Comparison of ENCODE assay signal across 29 cellular contexts in genomic region chr2:231928901-231929725, GRCh38. TPM values are rescaled to one million over a fixed set of nuclear protein-coding genes. Genes with fewer than 3 reads are reported as not detected.
DNase-seq lines count a peak whose midpoint lies in the region; ATAC-seq and TF ChIP-seq lines count a peak whose summit lies in the region.
"Had no signal": no experiment of that assay in that cellular context is flagged by ENCODE, and none has a peak within 500 bp of the region (broad histone marks: within the 10 kb centered on the region; RNA-seq: fewer than 3 reads in every experiment).

No MANE protein-coding gene starts in this region.

- H3K4me3 ChIP-seq in Loucy (ENCODE audit: low read length, poor library complexity, severe bottlenecking) (no peak overlapping the region), stomach (no peak overlapping the region)
- H3K4me3 ChIP-seq: A549, breast epithelium, colonic mucosa, esophagus muscularis mucosa, GM12878, uterus had no signal

- TF ChIP-seq CTCF in Loucy (conservative IDR thresholded peaks at IDR 0.05; ENCODE audit: low read length) (no peak), stomach (IDR thresholded peaks at IDR 0.05) (no peak)

- H4K20me1 ChIP-seq in Loucy (ENCODE audit: insufficient read depth, low read length, poor library complexity, severe bottlenecking) = no peaks in the 10 kb centered on the region

- peak; percentile 12 for DNase-seq in activated effector memory CD4-positive, alpha-beta T cell treated with anti-CD3 and anti-CD28 coated beads, Interleukin-2, amount 50 U/mL, for 16 hours
- DNase-seq in activated effector memory CD4-positive, alpha-beta T cell treated with Interleukin-2 at 50 U/mL for 16 hours = no peak
- peak; percentile 16 for DNase-seq in left lobe of liver (ENCODE audit: low spot score)
- DNase-seq in stomach = peak; percentile 15
- DNase-seq in NCI-H2029 treated with DMSO at 0.1 percent for 48 hours (lab: John Stamatoyannopoulos, UW) = no peak
- no peak for DNase-seq in stimulated activated CD4-positive, alpha-beta T cell treated with anti-CD3 and anti-CD28 coated beads, Interleukin-4, amount 100 ng/mL, for 4 hours
- DNase-seq: activated CD8-positive, alpha-beta T cell treated with anti-CD3 and anti-CD28 coated beads, Interleukin-2, amount 10 ng/mL, durations not matched to agents 7 days and 5 days; activated naive CD4-positive, alpha-beta T cell treated with Interleukin-2 at 50 U/mL for 16 hours; activated T-cell treated with anti-CD3 and anti-CD28 coated beads, Interleukin-2, amount 50 U/mL, for 4 hours; foreskin melanocyte; hippocampal formation; immature natural killer cell; midbrain; NCI-H1105; NCI-H1930; NCI-H226; SHP77 treated with DMSO at 0.1 percent for 48 hours; T-helper 9 cell had no signal

- H3K36me3 ChIP-seq in Loucy (ENCODE audit: insufficient read depth, low read length) (no peaks in the 10 kb centered on the region), stomach (no peaks in the 10 kb centered on the region)
- H3K36me3 ChIP-seq: breast epithelium, colonic mucosa, esophagus muscularis mucosa, uterus had no signal

- no peaks in the 10 kb centered on the region for H3K79me2 ChIP-seq in Loucy (ENCODE audit: insufficient read depth, low read length)

- 0 out of 2 replicates have a peak overlapping the region, but pooled peaks have one; percentile 30 for H2AFZ ChIP-seq in Loucy (ENCODE audit: low read length)

- no peak for TF ChIP-seq POLR2A in stomach (IDR thresholded peaks at IDR 0.05)

- no peaks in the 10 kb centered on the region for H3K9me2 ChIP-seq in Loucy (replicated peaks; ENCODE audit: low read depth, low read length)

- ATAC-seq in left lobe of liver = no peak
- ATAC-seq in HG03108 (IDR thresholded peaks at IDR 0.05; ENCODE audit: unreplicated experiment) = no peak
- ATAC-seq: activated CD8-positive, alpha-beta T cell treated with anti-CD3 and anti-CD28 coated beads, Interleukin-2, amount 10 ng/mL, durations not matched to agents 7 days and 5 days; activated T-cell treated with anti-CD3 and anti-CD28 coated beads, Interleukin-2, amount 50 U/mL, for 4 hours had no signal

- H3F3A ChIP-seq in Loucy (ENCODE audit: low read depth) = no peaks in the 10 kb centered on the region

- H3K27me3 ChIP-seq in Loucy (ENCODE audit: insufficient read depth, low read length, poor library complexity, severe bottlenecking) (peaks cover 11% of the 10 kb centered on the region), stomach (peaks cover 10 to 60% (median 42%) of the 10 kb centered on the region in 3 donors)

- WGBS in stomach, 5 donors = 73 to 86% (median 84%) methylated on average over 11 of the region's 11 CpGs

- intact Hi-C loops in stomach (cut with DNase I; ENCODE audit: low total_unique reads) = loop anchor here (10.0 kb wide), 2 partner anchors 206 to 396 kb away; no protein-coding TSS in a partner anchor

- TF ChIP-seq EP300 in stomach (IDR thresholded peaks at IDR 0.05) = no peak

- H3K9me3 ChIP-seq in Loucy (ENCODE audit: insufficient read depth, low read depth, low read length) = no peaks in the 10 kb centered on the region
- no peaks in the 10 kb centered on the region for H3K9me3 ChIP-seq in stomach
- H3K9me3 ChIP-seq: A549, breast epithelium, colonic mucosa, esophagus muscularis mucosa, uterus had no signal

- no peak overlapping the region for H3K4me2 ChIP-seq in Loucy (ENCODE audit: low read depth, low read length, poor library complexity, severe bottlenecking)
- H3K4me2 ChIP-seq: A549 had no signal

- H3K27ac ChIP-seq in stomach = no peak overlapping the region
- H3K27ac ChIP-seq: A549, breast epithelium, C4-2B, colonic mucosa, esophagus muscularis mucosa had no signal

- no peak overlapping the region for H3K9ac ChIP-seq in Loucy (ENCODE audit: low read depth, low read length, poor library complexity, severe bottlenecking)

- H3K4me1 ChIP-seq in Loucy (ENCODE audit: insufficient read depth, low read length, poor library complexity, severe bottlenecking) = peaks cover 13% of the 10 kb centered on the region
- H3K4me1 ChIP-seq in stomach = peaks cover 24 to 36% (median 29%) of the 10 kb centered on the region in 4 donors

RNA-seq across cellular contexts. Expression of gene NPPC, which starts 2.9 kb away (rescaled TPM):
- total RNA-seq in left lobe of liver (not detected), stomach (1 to 10 TPM in 1 of 5 donors, not detected in 4; 2.9 TPM)
- polyA plus RNA-seq in stomach = 1 to 10 TPM in 1 of 3 donors, not detected in 2; 4.0 TPM
- total RNA-seq: GM12878, progenitor cell of endocrine pancreas had no signal
- polyA plus RNA-seq: A549, liver had no signal

RNA-seq across cellular contexts. Expression of gene DIS3L2, which starts 32.4 kb away (rescaled TPM):
- total RNA-seq in left lobe of liver = 14.1 TPM
- total RNA-seq in stomach = 100 to 1,000 TPM in 1 of 5 donors, 10 to 100 TPM in 4; 17.7 to 124 (median 51.8) TPM
- 10 to 100 TPM; 10.4 to 17.2 (median 13.5) TPM for polyA plus RNA-seq in stomach

Comparison
In these comparisons a context has a peak if more than half of its experiments do, and no peak if none do; other contexts are left out.
1. DNase-seq: peak in activated effector memory CD4-positive, alpha-beta T cell treated with anti-CD3 and anti-CD28 coated beads, Interleukin-2, amount 50 U/mL, for 16 hours (single experiment), left lobe of liver (single experiment) and stomach (single experiment); none in activated effector memory CD4-positive, alpha-beta T cell treated with Interleukin-2 at 50 U/mL for 16 hours (single experiment), NCI-H2029 treated with DMSO at 0.1 percent for 48 hours (single experiment) and stimulated activated CD4-positive, alpha-beta T cell treated with anti-CD3 and anti-CD28 coated beads, Interleukin-4, amount 100 ng/mL, for 4 hours (0 of 2).